Comparison of ENCODE assay signal across 10 cellular contexts in the genomic region with DNA sequence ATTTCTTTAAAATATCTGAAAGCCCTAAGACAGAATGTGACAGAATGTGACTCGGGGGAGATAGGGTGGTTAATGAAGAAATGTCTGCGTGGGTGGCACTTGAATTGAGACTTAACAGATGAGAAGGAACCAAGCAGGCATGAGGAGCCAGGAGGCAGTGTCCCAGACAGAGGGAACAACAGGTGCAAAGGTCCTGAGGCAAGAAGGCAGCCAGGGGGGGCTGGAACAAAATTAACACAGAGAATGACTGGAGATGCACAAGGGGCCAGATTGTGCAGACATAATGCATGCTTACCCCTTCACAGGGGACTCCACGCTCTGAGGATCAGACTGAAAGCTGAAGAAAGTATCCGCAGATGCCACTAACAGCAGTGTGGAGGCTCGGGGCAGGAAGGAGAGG. TPM values are rescaled to one million over a fixed set of nuclear protein-coding genes. Genes with fewer than 3 reads are reported as not detected.
DNase-seq lines count a peak whose midpoint lies in the region; ATAC-seq and TF ChIP-seq lines count a peak whose summit lies in the region.
"Had no signal": no experiment of that assay in that cellular context is flagged by ENCODE, and none has a peak within 500 bp of the region (broad histone marks: within the 10 kb centered on the region; RNA-seq: fewer than 3 reads in every experiment).

No MANE protein-coding gene starts in this region.

- H3K27ac Mint-ChIP-seq in activated naive CD8-positive, alpha-beta T cell treated with anti-CD3 and anti-CD28 coated beads, Interleukin-2, amount 50 U/mL, for 24 hours = peak overlapping the region; percentile 79

- peak overlapping the region; percentile 98 for H3K4me3 Mint-ChIP-seq in activated naive CD8-positive, alpha-beta T cell treated with anti-CD3 and anti-CD28 coated beads, Interleukin-2, amount 50 U/mL, for 24 hours

- TF ChIP-seq POLR2A in vagina (IDR thresholded peaks at IDR 0.05) (no peak), gastroesophageal sphincter (IDR thresholded peaks at IDR 0.05) (no peak)

- H3K36me3 Mint-ChIP-seq in activated naive CD8-positive, alpha-beta T cell treated with anti-CD3 and anti-CD28 coated beads, Interleukin-2, amount 50 U/mL, for 24 hours (ENCODE audit: low read depth) = peaks cover 24% of the 10 kb centered on the region

- no peaks in the 10 kb centered on the region for H3K27me3 ChIP-seq in left ventricle myocardium inferior (ENCODE audit: low read depth)
- H3K27me3 ChIP-seq in right atrium auricular region = no peaks in the 10 kb centered on the region
- no peaks in the 10 kb centered on the region for H3K27me3 ChIP-seq in lower lobe of right lung (ENCODE audit: low read depth)
- no peaks in the 10 kb centered on the region for H3K27me3 ChIP-seq in vagina
- no peaks in the 10 kb centered on the region for H3K27me3 ChIP-seq in gastroesophageal sphincter

- H3K9me3 Mint-ChIP-seq in activated naive CD8-positive, alpha-beta T cell treated with anti-CD3 and anti-CD28 coated beads, Interleukin-2, amount 50 U/mL, for 24 hours = no peaks in the 10 kb centered on the region

- H3K4me3 ChIP-seq in left ventricle myocardium inferior (peak overlapping the region; percentile 100), right atrium auricular region (no peak overlapping the region), lower lobe of right lung (peak overlapping the region; percentile 88), vagina (peak overlapping the region; percentile 68 to 99), gastroesophageal sphincter (peak overlapping the region in 1 of 2 donors; percentile 93)

- no peaks in the 10 kb centered on the region for H3K9me3 ChIP-seq in left ventricle myocardium inferior (replicated peaks)
- no peaks in the 10 kb centered on the region for H3K9me3 ChIP-seq in right atrium auricular region
- H3K9me3 ChIP-seq in lower lobe of right lung = no peaks in the 10 kb centered on the region
- no peaks in the 10 kb centered on the region for H3K9me3 ChIP-seq in vagina
- H3K9me3 ChIP-seq in gastroesophageal sphincter = no peaks in the 10 kb centered on the region

- peaks cover 37% of the 10 kb centered on the region for H3K36me3 ChIP-seq in left ventricle myocardium inferior
- H3K36me3 ChIP-seq in right atrium auricular region = peaks cover 6% of the 10 kb centered on the region
- peaks cover 42% of the 10 kb centered on the region for H3K36me3 ChIP-seq in lower lobe of right lung
- peaks cover 0 to under 1% of the 10 kb centered on the region in 2 donors for H3K36me3 ChIP-seq in vagina
- peaks cover 0 to 25% of the 10 kb centered on the region in 2 donors for H3K36me3 ChIP-seq in gastroesophageal sphincter

- H3K4me1 Mint-ChIP-seq in activated naive CD8-positive, alpha-beta T cell treated with anti-CD3 and anti-CD28 coated beads, Interleukin-2, amount 50 U/mL, for 24 hours = peaks cover 51% of the 10 kb centered on the region

- TF ChIP-seq CTCF in left ventricle myocardium inferior (IDR thresholded peaks at IDR 0.05; ENCODE audit: borderline replicate concordance) = no peak
- no peak for TF ChIP-seq CTCF in right atrium auricular region (IDR thresholded peaks at IDR 0.05)
- no peak for TF ChIP-seq CTCF in lower lobe of right lung (IDR thresholded peaks at IDR 0.05)
- no peak for TF ChIP-seq CTCF in vagina (IDR thresholded peaks at IDR 0.05)
- TF ChIP-seq CTCF in gastroesophageal sphincter (IDR thresholded peaks at IDR 0.05) = no peak

- no peak for ATAC-seq in activated naive CD8-positive, alpha-beta T cell treated with anti-CD3 and anti-CD28 coated beads, Interleukin-2, amount 50 U/mL, for 24 hours
- ATAC-seq in lower lobe of right lung (no peak), gastroesophageal sphincter (no peak)

- no peaks in the 10 kb centered on the region for H3K27me3 Mint-ChIP-seq in activated naive CD8-positive, alpha-beta T cell treated with anti-CD3 and anti-CD28 coated beads, Interleukin-2, amount 50 U/mL, for 24 hours

- intact Hi-C loops in left ventricle myocardium inferior (cut with micrococcal nuclease) = no loop called here
- intact Hi-C loops in lower lobe of right lung (cut with DNase I) = no loop called here
- intact Hi-C loops in vagina (cut with DNase I) = loop anchor here (10.0 kb wide), 1 partner anchor 1095 kb away; no protein-coding TSS in a partner anchor

- H3K4me1 ChIP-seq in left ventricle myocardium inferior (peaks cover 44% of the 10 kb centered on the region), right atrium auricular region (peaks cover 0 to 23% of the 10 kb centered on the region in 2 donors), lower lobe of right lung (peaks cover 43% of the 10 kb centered on the region), vagina (peaks cover 53% of the 10 kb centered on the region), gastroesophageal sphincter (peaks cover 0 to 53% (median 11%) of the 10 kb centered on the region in 3 donors)

- H3K27ac ChIP-seq in left ventricle myocardium inferior (replicated peaks) (no peak overlapping the region), right atrium auricular region (no peak overlapping the region), lower lobe of right lung (no peak overlapping the region), vagina (no peak overlapping the region), gastroesophageal sphincter (no peak overlapping the region)

- TF ChIP-seq EP300 in gastroesophageal sphincter (IDR thresholded peaks at IDR 0.05) = no peak

- whole genome bisulfite sequencing in gastroesophageal sphincter (ENCODE audit: low coverage in 1 of 2), 2 donors = 86 to 91% methylated on average over 5 of the region's 5 CpGs

- DNase-seq in left ventricle myocardium inferior (no peak), right atrium auricular region (ENCODE audit: low spot score) (no peak), lower lobe of right lung (no peak), vagina (ENCODE audit: extremely low spot score in 2 of 2) (no peak), kidney glomerular epithelial cell (lab: John Stamatoyannopoulos, UW) (no peak), NCI-H2081 treated with DMSO at 0.1 percent for 48 hours (lab: John Stamatoyannopoulos, UW) (no peak)
- DNase-seq in activated naive CD8-positive, alpha-beta T cell treated with anti-CD3 and anti-CD28 coated beads, Interleukin-2, amount 50 U/mL, for 24 hours = no peak
- DNase-seq: hypothalamus, NCI-H1930 had no signal

RNA-seq across cellular contexts. Expression of a gene that starts 1.7 kb away (rescaled TPM):
- total RNA-seq in left ventricle myocardium inferior = 60.0 TPM
- total RNA-seq in right atrium auricular region = 100 to 1,000 TPM; 128 to 134 TPM
- 108 TPM for total RNA-seq in lower lobe of right lung
- total RNA-seq in vagina = 166 TPM
- total RNA-seq in gastroesophageal sphincter = 100 to 1,000 TPM in 3 of 4 donors, 10 to 100 TPM in 1; 78.1 to 147 (median 111) TPM

RNA-seq across cellular contexts. Expression of a gene that starts 8.0 kb away (rescaled TPM):
- total RNA-seq in left ventricle myocardium inferior (4.6 TPM), right atrium auricular region (1 to 10 TPM; 3.1 to 6.8 TPM), lower lobe of right lung (16.2 TPM), vagina (49.1 TPM), gastroesophageal sphincter (10 to 100 TPM in 3 of 4 donors, 1 to 10 TPM in 1; 7.6 to 20.1 (median 13.7) TPM)

RNA-seq across cellular contexts. Expression of a gene that starts 34.5 kb away (rescaled TPM):
- total RNA-seq in left ventricle myocardium inferior = not detected
- total RNA-seq in right atrium auricular region = not detected
- not detected for total RNA-seq in lower lobe of right lung
- total RNA-seq in vagina = not detected
- under 1 TPM in 1 of 4 donors, not detected in 3; 0.12 TPM for total RNA-seq in gastroesophageal sphincter

RNA-seq across cellular contexts. Expression of a gene that starts 38.1 kb away (rescaled TPM):
- total RNA-seq in left ventricle myocardium inferior (2.3 TPM), right atrium auricular region (1 to 10 TPM; 1.6 to 1.8 TPM), lower lobe of right lung (10.8 TPM), vagina (5.4 TPM), gastroesophageal sphincter (10 to 100 TPM in 1 of 4 donors, 1 to 10 TPM in 3; 1.7 to 10.9 (median 6.3) TPM)

RNA-seq across cellular contexts. Expression of a gene that starts 46.2 kb away (rescaled TPM):
- total RNA-seq in left ventricle myocardium inferior = 40.0 TPM
- total RNA-seq in right atrium auricular region = 10 to 100 TPM; 26.7 to 44.3 TPM
- 101 TPM for total RNA-seq in lower lobe of right lung
- 93.3 TPM for total RNA-seq in vagina
- 10 to 100 TPM; 60.4 to 97.5 (median 73.5) TPM for total RNA-seq in gastroesophageal sphincter

Comparison
In these comparisons a context has a peak if more than half of its experiments do, and no peak if none do; other contexts are left out.
1. H3K4me3 ChIP-seq: peak in left ventricle myocardium inferior (single experiment), lower lobe of right lung (single experiment) and vagina (2 of 2); none in right atrium auricular region (0 of 2).